8 cellular contexts compared by ENCODE assay signal in the genomic region with DNA sequence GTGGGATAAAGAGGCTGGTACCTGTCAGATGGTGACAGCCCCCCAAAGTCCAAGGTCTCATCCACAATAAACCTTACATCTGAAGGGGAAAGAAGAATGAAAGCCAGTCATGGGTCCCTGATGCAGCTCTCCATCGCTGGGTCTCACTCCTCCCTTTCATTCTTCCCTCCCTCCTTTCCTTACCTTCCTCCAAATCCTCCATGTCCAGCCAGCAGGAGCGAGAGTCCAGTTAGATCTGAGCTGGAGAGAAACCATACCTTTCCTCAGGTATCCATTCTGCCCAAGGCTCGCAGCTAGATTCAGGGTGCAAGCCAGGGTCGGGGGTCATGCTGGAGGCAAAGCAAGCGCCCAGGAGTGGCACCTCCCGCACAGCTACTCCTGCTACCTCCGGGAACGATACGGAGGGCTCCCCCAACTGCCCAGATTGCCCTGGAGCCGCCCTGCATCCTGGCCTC. TPM values are rescaled to one million over a fixed set of nuclear protein-coding genes. Genes with fewer than 3 reads are reported as not detected.
DNase-seq lines count a peak whose midpoint lies in the region; ATAC-seq and TF ChIP-seq lines count a peak whose summit lies in the region.

No MANE protein-coding gene starts in this region.

- peaks cover 21% of the 10 kb centered on the region for H3K4me1 Mint-ChIP-seq in stimulated activated naive CD8-positive, alpha-beta T cell treated with anti-CD3 and anti-CD28 coated beads, Interleukin-15, Interleukin-2, amounts not matched to agents 100 ng/mL and 50 ng/mL, for 24 hours (ENCODE audit: low read depth)

- H3K4me3 ChIP-seq in breast epithelium (peak overlapping the region; percentile 58 to 68 (median 61)), mononuclear cell (ENCODE audit: low read length) (peak overlapping the region; percentile 72)

- intact Hi-C loops in breast epithelium (cut with DNase I; ENCODE audit: low total_unique reads) = no loop called here

- H3K36me3 ChIP-seq in breast epithelium = no peaks in the 10 kb centered on the region

- H3K9me3 ChIP-seq in breast epithelium = no peaks in the 10 kb centered on the region
- no peaks in the 10 kb centered on the region for H3K9me3 ChIP-seq in mononuclear cell (ENCODE audit: low read depth, low read length)

- no peak for TF ChIP-seq POLR2A in breast epithelium (IDR thresholded peaks at IDR 0.05)

- TF ChIP-seq CTCF in breast epithelium (IDR thresholded peaks at IDR 0.05) = no peak

- no peaks in the 10 kb centered on the region for H3K36me3 Mint-ChIP-seq in stimulated activated naive CD8-positive, alpha-beta T cell treated with anti-CD3 and anti-CD28 coated beads, Interleukin-15, Interleukin-2, amounts not matched to agents 100 ng/mL and 50 ng/mL, for 24 hours (ENCODE audit: low read depth)

- peak overlapping the region; percentile 2 to 86 for H3K27ac ChIP-seq in breast epithelium

- H3K4me1 ChIP-seq in breast epithelium = peaks cover 0 to 3% of the 10 kb centered on the region in 2 donors
- H3K4me1 ChIP-seq in mononuclear cell (ENCODE audit: insufficient read depth, low read length) = peaks cover 37% of the 10 kb centered on the region

- peak overlapping the region; percentile 71 for H3K27ac Mint-ChIP-seq in stimulated activated naive CD8-positive, alpha-beta T cell treated with anti-CD3 and anti-CD28 coated beads, Interleukin-15, Interleukin-2, amounts not matched to agents 100 ng/mL and 50 ng/mL, for 24 hours

- H3K27me3 ChIP-seq in breast epithelium (no peaks in the 10 kb centered on the region), mononuclear cell (ENCODE audit: insufficient read depth, low read length) (no peaks in the 10 kb centered on the region)

- ATAC-seq in stimulated activated naive CD8-positive, alpha-beta T cell treated with anti-CD3 and anti-CD28 coated beads, Interleukin-15, Interleukin-2, amounts not matched to agents 100 U/mL and 50 U/mL, for 24 hours = no peak

- no peaks in the 10 kb centered on the region for H3K27me3 Mint-ChIP-seq in stimulated activated naive CD8-positive, alpha-beta T cell treated with anti-CD3 and anti-CD28 coated beads, Interleukin-15, Interleukin-2, amounts not matched to agents 100 ng/mL and 50 ng/mL, for 24 hours

- DNase-seq in stimulated activated naive CD8-positive, alpha-beta T cell treated with anti-CD3 and anti-CD28 coated beads, Interleukin-15, Interleukin-2, amounts not matched to agents 100 U/mL and 50 U/mL, for 24 hours = no peak
- DNase-seq in breast epithelium (ENCODE audit: low spot score in 2 of 2) = no peak
- DNase-seq in NCI-H1436 (lab: John Stamatoyannopoulos, UW) = no peak
- no peak for DNase-seq in NCI-H526 (lab: John Stamatoyannopoulos, UW)
- DNase-seq in HK-2 (ENCODE audit: unreplicated experiment) = no peak
- DNase-seq in hypothalamus (lab: John Stamatoyannopoulos, UW) = no peak

- H3K4me3 Mint-ChIP-seq in stimulated activated naive CD8-positive, alpha-beta T cell treated with anti-CD3 and anti-CD28 coated beads, Interleukin-15, Interleukin-2, amounts not matched to agents 100 ng/mL and 50 ng/mL, for 24 hours = peak overlapping the region; percentile 91

- no peaks in the 10 kb centered on the region for H3K9me3 Mint-ChIP-seq in stimulated activated naive CD8-positive, alpha-beta T cell treated with anti-CD3 and anti-CD28 coated beads, Interleukin-15, Interleukin-2, amounts not matched to agents 100 ng/mL and 50 ng/mL, for 24 hours

RNA-seq across cellular contexts. Expression of a gene that starts 0.4 kb away (rescaled TPM):
- total RNA-seq in breast epithelium (1 to 10 TPM; 4.2 to 5.9 (median 4.3) TPM), mononuclear cell (0.73 TPM)

RNA-seq across cellular contexts. Expression of a gene that starts 24.3 kb away (rescaled TPM):
- total RNA-seq in breast epithelium = not detected
- total RNA-seq in mononuclear cell = not detected

RNA-seq across cellular contexts. Expression of a gene that starts 33.2 kb away (rescaled TPM):
- 10 to 100 TPM in 2 of 3 donors, 1 to 10 TPM in 1; 1.3 to 19.5 (median 13.8) TPM for total RNA-seq in breast epithelium
- total RNA-seq in mononuclear cell = 1.4 TPM
